ENCODE assay signal across 13 cellular contexts in genomic region chr2:62266433-62267038, GRCh38.
DNase-seq lines count a peak whose midpoint lies in the region; ATAC-seq, FAIRE-seq and TF ChIP-seq lines count a peak whose summit lies in the region.
"Had no signal": no experiment of that assay in that cellular context is flagged by ENCODE, and none has a peak within 500 bp of the region (broad histone marks: within the 10 kb centered on the region; RNA-seq: fewer than 3 reads in every experiment).

No MANE protein-coding gene starts in this region.

- intact Hi-C loops in kidney (cut with DNase I): no loop called here

- WGBS in tibial nerve, 2 donors: 52 to 63% methylated on average over 7 of the region's 7 CpGs

- H3K27ac ChIP-seq in iPS-20b (ENCODE audit: low read length) (peak overlapping the region; percentile 46), thoracic aorta (no peak overlapping the region), tibial nerve (no peak overlapping the region), kidney (ENCODE audit: low read depth in 2 of 2, low read length in 2 of 2) (no peak overlapping the region)
- H3K27ac ChIP-seq: dorsolateral prefrontal cortex, ovary had no signal

- peak; percentile 94 for DNase-seq in HCEC 1CT
- DNase-seq in astrocyte of the spinal cord (ENCODE audit: low read depth, low spot score): peak; percentile 65
- no peak for DNase-seq in thoracic aorta (ENCODE audit: low spot score)
- no peak for DNase-seq in tibial nerve (ENCODE audit: low spot score in 2 of 2)
- no peak for DNase-seq in NCI-H1048 (lab: John Stamatoyannopoulos, UW)
- DNase-seq in kidney: no peak
- DNase-seq: dorsolateral prefrontal cortex; NCI-H510A; ovary; stimulated activated CD4-positive, alpha-beta T cell treated with anti-CD3 and anti-CD28 coated beads, Interleukin-4, amount 100 ng/mL, for 4 hours had no signal

- in situ Hi-C loops in astrocyte of the spinal cord (cut with HindIII; ENCODE audit: low sequenced_read_pairs): no loop called here

- H3K36me3 ChIP-seq in iPS-20b (ENCODE audit: insufficient read depth, low read depth, low read length): no peaks in the 10 kb centered on the region
- no peaks in the 10 kb centered on the region for H3K36me3 ChIP-seq in thoracic aorta
- H3K36me3 ChIP-seq in tibial nerve: no peaks in the 10 kb centered on the region
- H3K36me3 ChIP-seq in kidney (ENCODE audit: control insufficient read depth in 1 of 2, insufficient read depth in 2 of 2, low read length in 2 of 2): no peaks in the 10 kb centered on the region
- H3K36me3 ChIP-seq: ovary had no signal

- H3K4me1 ChIP-seq in iPS-20b (ENCODE audit: insufficient read depth, low read length): peaks cover 13% of the 10 kb centered on the region
- no peaks in the 10 kb centered on the region for H3K4me1 ChIP-seq in thoracic aorta (ENCODE audit: control insufficient read depth in 1 of 2, low read depth in 2 of 2)
- H3K4me1 ChIP-seq in tibial nerve: peaks cover 0 to 6% (median 0%) of the 10 kb centered on the region in 4 donors
- H3K4me1 ChIP-seq in kidney (ENCODE audit: control insufficient read depth in 1 of 2, insufficient read depth in 1 of 2, low read depth in 1 of 2, low read length in 2 of 2): no peaks in the 10 kb centered on the region

- TF ChIP-seq POLR2A in tibial nerve (IDR thresholded peaks at IDR 0.05): no peak

- H3K9me3 ChIP-seq in iPS-20b (ENCODE audit: insufficient read depth, low read depth, low read length): no peaks in the 10 kb centered on the region; the same call in 1 of the 2 replicates
- no peaks in the 10 kb centered on the region for H3K9me3 ChIP-seq in thoracic aorta
- no peaks in the 10 kb centered on the region for H3K9me3 ChIP-seq in tibial nerve
- no peaks in the 10 kb centered on the region for H3K9me3 ChIP-seq in kidney (ENCODE audit: control insufficient read depth in 1 of 2, low read length in 2 of 2)
- H3K9me3 ChIP-seq: ovary had no signal

- H3K4me3 ChIP-seq in astrocyte of the spinal cord (ENCODE audit: low read depth, low read length) (no peak overlapping the region), iPS-20b (ENCODE audit: low read length) (no peak overlapping the region), thoracic aorta (no peak overlapping the region), tibial nerve (no peak overlapping the region), kidney (ENCODE audit: low read length in 2 of 2) (no peak overlapping the region)
- H3K4me3 ChIP-seq: dorsolateral prefrontal cortex, ovary had no signal

- H3K9ac ChIP-seq in iPS-20b (ENCODE audit: low read depth, low read length): no peak overlapping the region
- H3K9ac ChIP-seq in kidney (ENCODE audit: low read length in 2 of 2): no peak overlapping the region

- H3K27me3 ChIP-seq in iPS-20b (ENCODE audit: insufficient read depth, low read length): no peaks in the 10 kb centered on the region
- H3K27me3 ChIP-seq in thoracic aorta (replicated peaks; ENCODE audit: insufficient read depth): no peaks in the 10 kb centered on the region
- no peaks in the 10 kb centered on the region for H3K27me3 ChIP-seq in tibial nerve
- H3K27me3 ChIP-seq: dorsolateral prefrontal cortex, ovary had no signal

- no peak for FAIRE-seq in kidney (lab: Jason Lieb, UNC)
- FAIRE-seq: G401.6, keratinocyte had no signal

- peak; percentile 12 for ATAC-seq in thoracic aorta (ENCODE audit: insufficient number of reproducible peaks, low FRiP score, low read depth)

- no peak for TF ChIP-seq CTCF in astrocyte of the spinal cord (IDR thresholded peaks at IDR 0.05; ENCODE audit: low read depth, low read length)
- no peak for TF ChIP-seq CTCF in thoracic aorta (IDR thresholded peaks at IDR 0.05)
- TF ChIP-seq CTCF in tibial nerve (IDR thresholded peaks at IDR 0.05): no peak
- TF ChIP-seq CTCF in kidney (IDR thresholded peaks at IDR 0.05; ENCODE audit: borderline replicate concordance, extremely low read depth, insufficient read depth): no peak

- TF ChIP-seq EP300 in tibial nerve (IDR thresholded peaks at IDR 0.05): no peak

Comparison
In these comparisons a context has a peak if more than half of its experiments do, and no peak if none do; other contexts are left out.
1. DNase-seq: peak in HCEC 1CT (single experiment) and astrocyte of the spinal cord (single experiment); none in thoracic aorta (single experiment), tibial nerve (0 of 2), NCI-H1048 (single experiment) and kidney (single experiment).